In genomic region chr9:112325127-112325526, GRCh38 we compare ENCODE assay signal across 22 cellular contexts. TPM values are rescaled to one million over a fixed set of nuclear protein-coding genes. Genes with fewer than 3 reads are reported as not detected.
DNase-seq lines count a peak whose midpoint lies in the region; ATAC-seq, FAIRE-seq and TF ChIP-seq lines count a peak whose summit lies in the region.
"Had no signal": no experiment of that assay in that cellular context is flagged by ENCODE, and none has a peak within 500 bp of the region (broad histone marks: within the 10 kb centered on the region; RNA-seq: fewer than 3 reads in every experiment).

No MANE protein-coding gene starts in this region.

- H4K20me1 ChIP-seq in K562 (replicated peaks; ENCODE audit: control insufficient read depth, insufficient read depth, low read length) (no peaks in the 10 kb centered on the region), Karpas-422 (ENCODE audit: insufficient read depth, low read depth, low read length) (no peaks in the 10 kb centered on the region)

- POLR2A ChIA-PET in K562 (lab: Yijun Ruan, JAX): interaction anchor here (0.7 to 3.1 kb wide), 3 partner anchors 11 to 99 kb away, joined by 3 to 19 read pairs (median 4); no protein-coding TSS in a partner anchor

- no peak for TF ChIP-seq RAD21 in K562 (CRISPR knock-in tag; conservative IDR thresholded peaks at IDR 0.05 in 1 of 2, IDR thresholded peaks at IDR 0.05 in 1 of 2)

- H3K9me2 ChIP-seq in Karpas-422 (replicated peaks; ENCODE audit: insufficient read depth, low read length): no peaks in the 10 kb centered on the region

- in situ Hi-C loops in K562 (cut with MboI): no loop called here

- peaks cover 34% of the 10 kb centered on the region; the same call in 2 of the 3 replicates for H3K36me3 ChIP-seq in K562 (ENCODE audit: control insufficient read depth, insufficient read depth, low read length)
- H3K36me3 ChIP-seq in BE2C: no peaks in the 10 kb centered on the region
- no peaks in the 10 kb centered on the region for H3K36me3 ChIP-seq in upper lobe of left lung
- H3K36me3 ChIP-seq in Karpas-422 (ENCODE audit: insufficient read depth, low read length): peaks cover 44% of the 10 kb centered on the region

- no peaks in the 10 kb centered on the region for H3K27me3 ChIP-seq in K562 (ENCODE audit: control insufficient read depth in 2 of 2, insufficient read depth in 2 of 2, low read length in 2 of 2)
- H3K27me3 ChIP-seq in BE2C: no peaks in the 10 kb centered on the region
- no peaks in the 10 kb centered on the region for H3K27me3 ChIP-seq in upper lobe of left lung
- H3K27me3 ChIP-seq in Karpas-422 (ENCODE audit: low read length): no peaks in the 10 kb centered on the region

- no peak overlapping the region for H3K4me3 Mint-ChIP-seq in progenitor cell of endocrine pancreas (ENCODE audit: low read depth)
- H3K4me3 Mint-ChIP-seq: CD14-positive monocyte, HFFc6 had no signal

- DNase-seq in MV-4-11 (lab: John Stamatoyannopoulos, UW): peak; percentile 22
- peak in 2 of 4 experiments; percentile 18 to 60 for DNase-seq in K562 (ENCODE audit: extremely low read depth in 1 of 4, low spot score in 3 of 4)
- DNase-seq in islet precursor cell: peak; percentile 71
- DNase-seq in progenitor cell of endocrine pancreas (ENCODE audit: low spot score, unreplicated experiment): no peak
- no peak for DNase-seq in BE2C
- no peak for DNase-seq in upper lobe of left lung
- no peak for DNase-seq in Karpas-422
- DNase-seq: ACHN, AML-193, GF-D8, HFFc6, KBM-7, NCI-H1436, NCI-H1930, NCI-H226, NCI-H524, PC-9, SIG-M5 had no signal

- TF ChIP-seq EP300 in K562 (IDR thresholded peaks at IDR 0.05; ENCODE audit: low read length) (no peak), upper lobe of left lung (IDR thresholded peaks at IDR 0.05) (no peak)

- CTCF ChIA-PET in K562 (lab: Yijun Ruan, JAX; ENCODE audit: low intra/inter-chr PET ratio): no interaction called here

- intact Hi-C loops in K562 (cut with micrococcal nuclease): no loop called here

- H3K4me3 ChIP-seq in K562: no peak overlapping the region
- no peak overlapping the region for H3K4me3 ChIP-seq in BE2C (ENCODE audit: low read depth, low read length)
- H3K4me3 ChIP-seq in upper lobe of left lung: no peak overlapping the region
- H3K4me3 ChIP-seq in Karpas-422 (ENCODE audit: low read length): no peak overlapping the region
- H3K4me3 ChIP-seq: PC-9 had no signal

- H2AFZ ChIP-seq in K562 (ENCODE audit: low read depth, low read length) (no peak overlapping the region), Karpas-422 (ENCODE audit: low read length) (no peak overlapping the region)
- H2AFZ ChIP-seq: PC-9 had no signal

- H3K27ac ChIP-seq in K562 (ENCODE audit: extremely low read depth, low read depth, low read length) (no peak overlapping the region; the same call in 2 of the 3 replicates), upper lobe of left lung (no peak overlapping the region), Karpas-422 (ENCODE audit: low read length) (no peak overlapping the region)
- H3K27ac ChIP-seq: RWPE1 had no signal

- H3K9ac ChIP-seq in K562 (ENCODE audit: insufficient read depth in 1 of 2, low read depth in 2 of 2, low read length in 2 of 2) (no peak overlapping the region), Karpas-422 (ENCODE audit: low read length) (no peak overlapping the region)

- H3K4me1 ChIP-seq in K562 (replicated peaks in 1 of 2; ENCODE audit: control insufficient read depth in 2 of 2, insufficient read depth in 2 of 2, low read length in 2 of 2): peaks cover 8 to 15% of the 10 kb centered on the region in 2 experiments; a peak in 3 of 5 replicates
- H3K4me1 ChIP-seq in BE2C: no peaks in the 10 kb centered on the region
- peaks cover 13 to 34% (median 25%) of the 10 kb centered on the region in 4 donors for H3K4me1 ChIP-seq in upper lobe of left lung
- H3K4me1 ChIP-seq in Karpas-422 (ENCODE audit: low read length): peaks cover 8% of the 10 kb centered on the region

- H3K4me2 ChIP-seq in K562 (ENCODE audit: insufficient read depth, low read length): 0 out of 2 replicates have a peak overlapping the region, but pooled peaks have one; percentile 26
- no peak overlapping the region for H3K4me2 ChIP-seq in Karpas-422 (ENCODE audit: low read depth, low read length, poor library complexity, severe bottlenecking)

- whole genome bisulfite sequencing in K562 (ENCODE audit: insufficient coverage, low coverage, missing lambda C conversion rate): 55% methylated on average over 9 of the region's 10 CpGs
- 96% methylated on average over 10 of the region's 10 CpGs for WGBS in upper lobe of left lung, 2 donors

- H3K4me1 Mint-ChIP-seq in progenitor cell of endocrine pancreas (ENCODE audit: low read depth): peaks cover 23% of the 10 kb centered on the region

- TF ChIP-seq CTCF in K562 (IDR thresholded peaks at IDR 0.05 in 2 of 3, conservative IDR thresholded peaks at IDR 0.05 in 1 of 3; ENCODE audit: insufficient read depth in 2 of 3, low read depth in 1 of 3, low read length in 3 of 3) (no peak), progenitor cell of endocrine pancreas (IDR thresholded peaks at IDR 0.05; ENCODE audit: unreplicated experiment) (no peak), BE2C (IDR thresholded peaks at IDR 0.05; ENCODE audit: low read depth, low read length) (no peak), upper lobe of left lung (IDR thresholded peaks at IDR 0.05) (no peak)

- TF ChIP-seq POLR2A in K562 (conservative IDR thresholded peaks at IDR 0.05) (no peak), upper lobe of left lung (IDR thresholded peaks at IDR 0.05) (no peak)

- no peaks in the 10 kb centered on the region for H3K9me3 Mint-ChIP-seq in progenitor cell of endocrine pancreas (ENCODE audit: low read depth)
- H3K9me3 Mint-ChIP-seq: HFFc6 had no signal

- H3K27me3 Mint-ChIP-seq in progenitor cell of endocrine pancreas: no peaks in the 10 kb centered on the region

- peaks cover 10% of the 10 kb centered on the region for H3K36me3 Mint-ChIP-seq in progenitor cell of endocrine pancreas (ENCODE audit: insufficient read depth)

- peak; percentile 40 for FAIRE-seq in K562 (lab: Jason Lieb, UNC)
- FAIRE-seq: H54 had no signal

- H3K79me2 ChIP-seq in K562 (ENCODE audit: control insufficient read depth, insufficient read depth, low read length) (peaks cover 98% of the 10 kb centered on the region), Karpas-422 (ENCODE audit: low read length) (peaks cover 99% of the 10 kb centered on the region)

- BruUV-seq in K562 (replicated peaks; lab: Mats Ljungman, UMichigan): no TSS peak

- H3K9me1 ChIP-seq in K562 (ENCODE audit: control insufficient read depth, insufficient read depth, low read length): no peaks in the 10 kb centered on the region

- H3K27ac Mint-ChIP-seq in progenitor cell of endocrine pancreas: peak overlapping the region; percentile 39
- H3K27ac Mint-ChIP-seq: HFFc6 had no signal

- H3K9me3 ChIP-seq in K562 (replicated peaks; ENCODE audit: control insufficient read depth, insufficient read depth, low read depth, low read length) (no peaks in the 10 kb centered on the region; the same call in 1 of the 2 replicates), BE2C (no peaks in the 10 kb centered on the region; the same call in 1 of the 2 replicates), upper lobe of left lung (no peaks in the 10 kb centered on the region), Karpas-422 (ENCODE audit: low read length) (no peaks in the 10 kb centered on the region; the same call in 1 of the 2 replicates)

- ATAC-seq in K562 (peak; percentile 84), upper lobe of left lung (ENCODE audit: low FRiP score in 2 of 2) (no peak)
- ATAC-seq: SK-N-SH treated with all-trans-retinoic acid at 6 μM for 48 hours had no signal

RNA-seq across cellular contexts. Expression of gene PTBP3, which starts 8.3 kb away (rescaled TPM):
- total RNA-seq in K562 (2011; cell fraction: chromatin; rRNA removed; ENCODE audit: low replicate concordance): 83.3 and 94.4 TPM in 2 replicates
- total RNA-seq in K562 (2011; cell fraction: nucleolus; rRNA removed): 15.2 and 20.9 TPM in 2 replicates
- total RNA-seq in K562 (2011; cell fraction: nucleoplasm; rRNA removed): 43.6 and 84.2 TPM in 2 replicates
- total RNA-seq in K562 (2014; rRNA removed) (36.9 and 44.4 TPM in 2 replicates), K562 (2014; rRNA removed; fragmentation: Illumina TruSeq; extraction: Trizol) (83.5 and 93.8 TPM in 2 replicates), K562 (2015; rRNA removed; fragmentation: Illumina TruSeq; extraction: Trizol) (71.3 and 77.1 TPM in 2 replicates), K562 (2021) (109 and 116 TPM in 2 replicates), progenitor cell of endocrine pancreas (67.1 and 72.8 TPM in 2 replicates), upper lobe of left lung (10 to 100 TPM; 34.6 to 88.5 (median 74.4) TPM)
- polyA plus RNA-seq in K562 (2011; rRNA removed) (132 and 151 TPM in 2 replicates), K562 (2014; fragmentation: Illumina TruSeq; extraction: Trizol) (60.3 and 68.0 TPM in 2 replicates), K562 (2014; fragmentation: Nextera tagmentation; extraction: Ambion mirVana) (10 to 100 TPM; 22.4 to 26.7 TPM), K562 (2014; rRNA removed) (42.0 and 45.5 TPM in 2 replicates)
- 122 and 173 TPM in 2 replicates for polyA plus RNA-seq in K562 (2011; cell fraction: cytosol; rRNA removed)
- 54.8 and 78.5 TPM in 2 replicates for polyA plus RNA-seq in K562 (2011; cell fraction: nucleus; rRNA removed)
- 34.5 and 35.0 TPM in 2 replicates for polyA plus RNA-seq in K562 (2012)
- 252 and 271 TPM in 2 replicates for polyA minus RNA-seq in K562 (2011; rRNA and poly(A)+ RNA removed)
- 85.2 and 87.1 TPM in 2 replicates for polyA minus RNA-seq in K562 (2011; cell fraction: cytosol; rRNA and poly(A)+ RNA removed)
- polyA minus RNA-seq in K562 (2011; cell fraction: nucleus; rRNA and poly(A)+ RNA removed): 22.9 and 43.9 TPM in 2 replicates
- 3.9 TPM for polyA plus RNA-seq in BE2C (2012; ENCODE audit: insufficient read depth, insufficient read length, low read depth)
- total RNA-seq in Karpas-422 (2014; rRNA removed; shearing (Covaris generic); ENCODE audit: low replicate concordance): 44.2 and 114 TPM in 2 replicates

RNA-seq across cellular contexts. Expression of gene HSDL2, which starts 54.8 kb away (rescaled TPM):
- total RNA-seq in K562 (2011; cell fraction: chromatin; rRNA removed; ENCODE audit: low replicate concordance): 17.0 and 29.9 TPM in 2 replicates
- total RNA-seq in K562 (2011; cell fraction: nucleolus; rRNA removed): 11.0 and 12.2 TPM in 2 replicates
- 15.3 and 17.0 TPM in 2 replicates for total RNA-seq in K562 (2011; cell fraction: nucleoplasm; rRNA removed)
- total RNA-seq in K562 (2014; rRNA removed): 22.8 and 23.1 TPM in 2 replicates
- total RNA-seq in K562 (2014; rRNA removed; fragmentation: Illumina TruSeq; extraction: Trizol): 43.4 and 46.3 TPM in 2 replicates
- 37.6 and 40.3 TPM in 2 replicates for total RNA-seq in K562 (2015; rRNA removed; fragmentation: Illumina TruSeq; extraction: Trizol)
- 28.8 and 29.7 TPM in 2 replicates for total RNA-seq in K562 (2021)
- polyA plus RNA-seq in K562 (2011; rRNA removed): 64.8 and 74.1 TPM in 2 replicates
- 11.2 and 23.1 TPM in 2 replicates for polyA plus RNA-seq in K562 (2011; cell fraction: cytosol; rRNA removed)
- polyA plus RNA-seq in K562 (2011; cell fraction: nucleus; rRNA removed): 7.7 and 15.4 TPM in 2 replicates
- polyA plus RNA-seq in K562 (2012): 29.3 and 34.5 TPM in 2 replicates
- 33.3 and 37.4 TPM in 2 replicates for polyA plus RNA-seq in K562 (2014; fragmentation: Illumina TruSeq; extraction: Trizol)
- polyA plus RNA-seq in K562 (2014; fragmentation: Nextera tagmentation; extraction: Ambion mirVana): 10 to 100 TPM; 32.7 to 35.6 TPM
- 23.1 and 24.6 TPM in 2 replicates for polyA plus RNA-seq in K562 (2014; rRNA removed)
- polyA minus RNA-seq in K562 (2011; rRNA and poly(A)+ RNA removed): 98.5 and 105 TPM in 2 replicates
- polyA minus RNA-seq in K562 (2011; cell fraction: cytosol; rRNA and poly(A)+ RNA removed): 31.7 and 40.8 TPM in 2 replicates
- polyA minus RNA-seq in K562 (2011; cell fraction: nucleus; rRNA and poly(A)+ RNA removed): 7.9 and 16.2 TPM in 2 replicates
- total RNA-seq in progenitor cell of endocrine pancreas: 25.9 and 27.8 TPM in 2 replicates
- polyA plus RNA-seq in BE2C (2012; ENCODE audit: insufficient read depth, insufficient read length, low read depth): 12.5 TPM
- total RNA-seq in upper lobe of left lung: 10 to 100 TPM; 25.1 to 92.6 (median 46.2) TPM
- 18.4 and 47.3 TPM in 2 replicates for total RNA-seq in Karpas-422 (2014; rRNA removed; shearing (Covaris generic); ENCODE audit: low replicate concordance)

Comparison
In these comparisons a context has a peak if more than half of its experiments do, and no peak if none do; other contexts are left out.
1. DNase-seq: peak in MV-4-11 (single experiment) and islet precursor cell (single experiment); none in progenitor cell of endocrine pancreas (single experiment), BE2C (single experiment), upper lobe of left lung (0 of 2) and Karpas-422 (single experiment).